In the genomic region with DNA sequence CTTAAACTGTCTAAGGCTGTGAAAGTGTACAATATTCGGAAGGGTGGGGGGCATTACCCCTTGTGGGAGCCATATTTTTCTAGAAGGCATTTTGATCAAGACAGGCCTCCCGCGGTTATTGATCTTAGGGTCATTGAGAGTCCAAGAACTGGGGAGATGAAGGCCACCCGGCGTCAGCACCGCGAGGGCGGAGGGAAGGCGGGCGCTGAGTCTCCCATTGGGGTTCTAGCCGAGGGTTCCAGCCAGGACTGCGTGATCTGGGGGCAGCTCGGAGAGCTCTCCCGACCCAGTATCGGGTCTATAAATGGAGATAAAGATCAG, we compare ENCODE assay signal across 16 cellular contexts. TPM values are rescaled to one million over a fixed set of nuclear protein-coding genes. Genes with fewer than 3 reads are reported as not detected.
A peak's percentile ranks its signal among the peaks of the same experiment; 100 is the strongest.
DNase-seq lines count a peak whose midpoint lies in the region; FAIRE-seq and TF ChIP-seq lines count a peak whose summit lies in the region.
"Had no signal": no experiment of that assay in that cellular context is flagged by ENCODE, and none has a peak within 500 bp of the region (broad histone marks: within the 10 kb centered on the region; RNA-seq: fewer than 3 reads in every experiment).

No MANE protein-coding gene starts in this region.

- no peak overlapping the region for H2BK12ac ChIP-seq in H1 (ENCODE audit: low read depth, low read length)

- H3K36me3 ChIP-seq in left ventricle myocardium inferior, result no peaks in the 10 kb centered on the region
- no peaks in the 10 kb centered on the region for H3K36me3 ChIP-seq in right atrium auricular region
- H3K36me3 ChIP-seq in H1 (ENCODE audit: control insufficient read depth in 2 of 4, insufficient read depth in 4 of 4, low read length in 3 of 4), result no peaks in the 10 kb centered on the region
- no peaks in the 10 kb centered on the region for H3K36me3 ChIP-seq in mesodermal cell (ENCODE audit: control insufficient read depth, insufficient read depth, low read length)
- no peaks in the 10 kb centered on the region for H3K36me3 ChIP-seq in PC-9 (ENCODE audit: low read depth)
- no peaks in the 10 kb centered on the region for H3K36me3 ChIP-seq in ascending aorta

- no peak for TF ChIP-seq POLR2A in H1 (IDR thresholded peaks at IDR 0.05; ENCODE audit: control extremely low read depth in 1 of 2, low read depth in 2 of 2, low read length in 2 of 2)
- no peak for TF ChIP-seq POLR2A in GM12892 (IDR thresholded peaks at IDR 0.05; ENCODE audit: low read depth, low read length)

- no peak overlapping the region for H3K56ac ChIP-seq in H1 (replicated peaks; ENCODE audit: insufficient read length, low read depth, low read length)

- H3K14ac ChIP-seq in H1 (ENCODE audit: insufficient read length), result no peak overlapping the region

- no peaks in the 10 kb centered on the region for H3K9me2 ChIP-seq in PC-9 (ENCODE audit: insufficient read depth)

- DNase-seq in left ventricle myocardium inferior, result no peak
- DNase-seq in right atrium auricular region (ENCODE audit: low spot score), result no peak
- DNase-seq in H1 (ENCODE audit: low read depth in 1 of 2, low spot score in 2 of 2), result peak in 1 of 2 experiments; percentile 52
- DNase-seq in PC-9, result no peak
- no peak for DNase-seq in ascending aorta (ENCODE audit: low spot score in 2 of 2)
- no peak for DNase-seq in GM12892 (ENCODE audit: insufficient read length)
- no peak for DNase-seq in effector CD8-positive, alpha-beta T cell (lab: John Stamatoyannopoulos, UW)
- DNase-seq: activated CD4-positive, alpha-beta T cell treated with anti-CD3 and anti-CD28 coated beads, Interleukin-2, amount 50 U/mL, for 1 hour; NCI-H2029; stimulated activated naive CD8-positive, alpha-beta T cell treated with anti-CD3 and anti-CD28 coated beads, Interleukin-15, amount 100 ng/mL, for 72 hours; trophoblast cell had no signal

- H3K27ac ChIP-seq in left ventricle myocardium inferior (replicated peaks) (no peak overlapping the region), right atrium auricular region (no peak overlapping the region), H1 (ENCODE audit: low read depth, low read length) (no peak overlapping the region), mesodermal cell (ENCODE audit: low read depth, low read length, severe bottlenecking) (no peak overlapping the region), PC-9 (no peak overlapping the region), ascending aorta (no peak overlapping the region)

- BruUV-seq in PC-9 (replicated peaks; lab: Mats Ljungman, UMichigan), result no TSS peak

- H3K4me3 ChIP-seq in left ventricle myocardium inferior, result peak overlapping the region; percentile 70
- no peak overlapping the region for H3K4me3 ChIP-seq in right atrium auricular region
- peak overlapping the region; percentile 74 to 83 (median 77) for H3K4me3 ChIP-seq in H1 (ENCODE audit: extremely low read depth in 1 of 4, insufficient read depth in 2 of 4, low read depth in 3 of 4, low read length in 4 of 4)
- H3K4me3 ChIP-seq in mesodermal cell (ENCODE audit: extremely low read depth, insufficient read depth, low read length, poor library complexity, severe bottlenecking), result peak overlapping the region; percentile 86
- no peak overlapping the region for H3K4me3 ChIP-seq in PC-9
- H3K4me3 ChIP-seq in ascending aorta, result no peak overlapping the region

- H3K4me2 ChIP-seq in H1 (ENCODE audit: insufficient read depth in 1 of 2, low read depth in 2 of 2, low read length in 2 of 2) (peak overlapping the region; percentile 91 to 93), PC-9 (no peak overlapping the region)

- H3K27me3 ChIP-seq in left ventricle myocardium inferior (ENCODE audit: low read depth) (peaks cover 94% of the 10 kb centered on the region), right atrium auricular region (peaks cover 0 to 3% of the 10 kb centered on the region in 2 donors), H1 (replicated peaks in 1 of 4; ENCODE audit: control insufficient read depth in 3 of 4, extremely low read depth in 1 of 4, insufficient read depth in 3 of 4, low read length in 3 of 4) (peaks cover 9 to 42% (median 37%) of the 10 kb centered on the region in 4 experiments), PC-9 (ENCODE audit: insufficient read depth, low read depth) (peaks cover 48% of the 10 kb centered on the region), ascending aorta (no peaks in the 10 kb centered on the region)

- H3K18ac ChIP-seq in H1 (ENCODE audit: extremely low read depth, low read length), result no peak overlapping the region

- WGBS in H1 (ENCODE audit: extremely low coverage in 1 of 2, insufficient coverage in 1 of 2, insufficient read length in 1 of 2, insufficient replicate concordance in 2 of 2, low coverage in 1 of 2, low lambda C conversion rate in 2 of 2, missing lambda C conversion rate in 1 of 2), 2 experiments, result 5% methylated on average over 15 of the region's 15 CpGs; no CpG with 5 or more reads in 1 of the 2 experiments
- WGBS in mesodermal cell (ENCODE audit: insufficient coverage in 2 of 2), 2 experiments, result 8 to 11% methylated on average over 8 to 15 of the region's 15 CpGs

- POLR2A ChIA-PET in H1 (lab: Charles Lee; ENCODE audit: partially characterized antibody), result interaction anchor here (1.9 kb wide), 1 partner anchor 296 kb away, joined by 4 read pairs; no protein-coding TSS in a partner anchor
- POLR2A ChIA-PET in PC-9 (lab: Charles Lee; ENCODE audit: unreplicated experiment), result no interaction called here

- no peaks in the 10 kb centered on the region for H3F3A ChIP-seq in PC-9 (ENCODE audit: insufficient read depth, low read depth)

- no peaks in the 10 kb centered on the region for H3K79me2 ChIP-seq in H1 (ENCODE audit: control insufficient read depth in 1 of 2, insufficient read depth in 2 of 2, low read length in 2 of 2)
- H3K79me2 ChIP-seq in PC-9 (ENCODE audit: low read depth), result no peaks in the 10 kb centered on the region

- H4K5ac ChIP-seq in H1 (ENCODE audit: insufficient read length, low read depth, low read length), result no peak overlapping the region

- H2BK20ac ChIP-seq in H1 (ENCODE audit: low read length), result no peak overlapping the region

- H3K4ac ChIP-seq in H1 (replicated peaks; ENCODE audit: insufficient read length, low read depth, low read length), result no peak overlapping the region

- H4K91ac ChIP-seq in H1 (replicated peaks; ENCODE audit: insufficient read length, low read length), result no peak overlapping the region

- H3K79me1 ChIP-seq in H1 (ENCODE audit: low read depth, low read length), result no peaks in the 10 kb centered on the region

- CTCF ChIA-PET in H1 (lab: Charles Lee; ENCODE audit: partially characterized antibody), result interaction anchor here (0.5 to 3.7 kb wide), 16 partner anchors 9 to 523 kb away, joined by 3 to 26 read pairs (median 4); no protein-coding TSS in a partner anchor
- CTCF ChIA-PET in PC-9 (lab: Charles Lee), result no interaction called here

- H2BK120ac ChIP-seq in H1 (replicated peaks; ENCODE audit: low read depth, low read length), result no peak overlapping the region

- H2AFZ ChIP-seq in H1 (ENCODE audit: low read length) (peak overlapping the region; percentile 47), PC-9 (no peak overlapping the region)

- no peak overlapping the region for H3K9ac ChIP-seq in H1 (replicated peaks in 1 of 4; ENCODE audit: extremely low read depth in 1 of 4, low read depth in 3 of 4, low read length in 3 of 4)

- no peak overlapping the region for H2BK15ac ChIP-seq in H1 (ENCODE audit: low read length)

- intact Hi-C loops in left ventricle myocardium inferior (cut with micrococcal nuclease) (no loop called here), PC-9 (cut with micrococcal nuclease; ENCODE audit: unreplicated experiment) (no loop called here), ascending aorta (cut with DNase I) (no loop called here)

- FAIRE-seq in H1 (lab: Jason Lieb, UNC) (no peak), GM12892 (lab: Jason Lieb, UNC) (no peak)
- FAIRE-seq: frontal cortex had no signal

- TF ChIP-seq CTCF in left ventricle myocardium inferior (IDR thresholded peaks at IDR 0.05; ENCODE audit: borderline replicate concordance) (no peak), right atrium auricular region (IDR thresholded peaks at IDR 0.05) (no peak), H1 (IDR thresholded peaks at IDR 0.05; ENCODE audit: control extremely low read depth in 1 of 3, insufficient read depth in 1 of 3, low read depth in 1 of 3, low read length in 3 of 3) (no peak), PC-9 (conservative IDR thresholded peaks at IDR 0.05) (no peak), ascending aorta (IDR thresholded peaks at IDR 0.05) (no peak)

- H2AK5ac ChIP-seq in H1 (ENCODE audit: low read depth, low read length), result no peak overlapping the region

- TF ChIP-seq RAD21 in H1 (IDR thresholded peaks at IDR 0.05 in 1 of 2, conservative IDR thresholded peaks at IDR 0.05 in 1 of 2; ENCODE audit: low read depth in 2 of 2, low read length in 2 of 2), result no peak

- H3K23me2 ChIP-seq in H1 (ENCODE audit: low read depth, low read length), result peaks cover 14% of the 10 kb centered on the region; the same call in 1 of the 2 replicates

- no peaks in the 10 kb centered on the region for H3K9me3 ChIP-seq in left ventricle myocardium inferior (replicated peaks)
- H3K9me3 ChIP-seq in right atrium auricular region, result no peaks in the 10 kb centered on the region
- H3K9me3 ChIP-seq in H1 (ENCODE audit: insufficient read depth in 2 of 2, low read depth in 1 of 2, low read length in 1 of 2), result no peaks in the 10 kb centered on the region
- H3K9me3 ChIP-seq in mesodermal cell (ENCODE audit: control insufficient read depth, low read length), result no peaks in the 10 kb centered on the region
- no peaks in the 10 kb centered on the region for H3K9me3 ChIP-seq in PC-9 (ENCODE audit: insufficient read depth, low read depth)
- no peaks in the 10 kb centered on the region for H3K9me3 ChIP-seq in ascending aorta

- H3K4me1 ChIP-seq in left ventricle myocardium inferior, result peaks cover 19% of the 10 kb centered on the region
- H3K4me1 ChIP-seq in right atrium auricular region, result peaks cover 0 to 17% of the 10 kb centered on the region in 2 donors
- H3K4me1 ChIP-seq in H1 (replicated peaks in 1 of 4; ENCODE audit: control insufficient read depth in 3 of 4, insufficient read depth in 4 of 4, low read length in 3 of 4), result peaks cover 3 to 17% (median 5%) of the 10 kb centered on the region in 4 experiments
- H3K4me1 ChIP-seq in mesodermal cell (ENCODE audit: control insufficient read depth, insufficient read depth, low read length, poor library complexity, severe bottlenecking), result peaks cover 8% of the 10 kb centered on the region
- H3K4me1 ChIP-seq in PC-9 (replicated peaks; ENCODE audit: insufficient read depth), result no peaks in the 10 kb centered on the region
- H3K4me1 ChIP-seq in ascending aorta, result no peaks in the 10 kb centered on the region

- no peak overlapping the region for H3K23ac ChIP-seq in H1 (ENCODE audit: insufficient read length)

- no peak overlapping the region; the same call in 1 of the 2 replicates for H4K8ac ChIP-seq in H1 (ENCODE audit: extremely low read depth, insufficient read depth, low read length)

- no peak overlapping the region for H2BK5ac ChIP-seq in H1 (ENCODE audit: low read depth, low read length)

- H4K20me1 ChIP-seq in H1 (replicated peaks in 1 of 2; ENCODE audit: control insufficient read depth in 1 of 2, insufficient read depth in 2 of 2, low read length in 2 of 2) (no peaks in the 10 kb centered on the region), PC-9 (ENCODE audit: insufficient read depth) (no peaks in the 10 kb centered on the region)

- no peak for TF ChIP-seq EP300 in H1 (IDR thresholded peaks at IDR 0.05; ENCODE audit: borderline replicate concordance in 1 of 2, low read depth in 2 of 2, low read length in 2 of 2)

RNA-seq across cellular contexts. Expression of a gene that starts 0.8 kb away (rescaled TPM):
- total RNA-seq in left ventricle myocardium inferior (3.6 TPM), right atrium auricular region (under 1 TPM; 0.35 to 0.37 TPM), PC-9 (2021) (not detected in 2 replicates), ascending aorta (not detected)
- total RNA-seq in H1 (2021; fragmentation: NEBNext Ultra II Directional; extraction: Animal tissue kit (Norgen Biotek cat#: 25700)), result 3.2 and 4.5 TPM in 2 replicates
- polyA plus RNA-seq in H1 (2011; rRNA removed), result 3.0 and 4.4 TPM in 2 replicates
- 2.0 TPM for polyA plus RNA-seq in H1 (2011; cell fraction: cytosol; rRNA removed)
- 5.9 TPM for polyA plus RNA-seq in H1 (2011; cell fraction: nucleus; rRNA removed)
- polyA plus RNA-seq in H1 (2012, experiment 1 of 2), result 2.6 to 4.5 TPM (median 3.3 TPM) in 4 replicates
- polyA plus RNA-seq in H1 (2012, experiment 2 of 2), result 2.2 TPM
- polyA plus RNA-seq in H1 (2013, experiment 1 of 2), result 2.8 TPM
- polyA plus RNA-seq in H1 (2013, experiment 2 of 2), result 3.5 TPM
- 2.2 and 3.7 TPM in 2 replicates for polyA minus RNA-seq in H1 (2011; rRNA and poly(A)+ RNA removed)
- 1.5 TPM for polyA minus RNA-seq in H1 (2011; cell fraction: cytosol; rRNA and poly(A)+ RNA removed)
- polyA minus RNA-seq in H1 (2011; cell fraction: nucleus; rRNA and poly(A)+ RNA removed), result 4.5 TPM
- 11.1 TPM for polyA plus RNA-seq in mesodermal cell (2013, experiment 1 of 2)
- polyA plus RNA-seq in mesodermal cell (2013, experiment 2 of 2), result 11.4 TPM
- polyA plus RNA-seq in GM12892 (2012; ENCODE audit: missing spikeins), result not detected
- total RNA-seq: activated naive CD4-positive, alpha-beta T cell treated with anti-CD3 and anti-CD28 coated beads for 36 hours; CD4-positive, CD25-positive, alpha-beta regulatory T cell; mesenteric fat pad had no signal
- polyA plus RNA-seq: CD4-positive, CD25-positive, alpha-beta regulatory T cell had no signal

Comparison
In these comparisons a context has a peak if more than half of its experiments do, and no peak if none do; other contexts are left out.
1. H3K4me3 ChIP-seq: peak in left ventricle myocardium inferior (single experiment), H1 (4 of 4) and mesodermal cell (single experiment); none in right atrium auricular region (0 of 2), PC-9 (single experiment) and ascending aorta (0 of 2).